8 cellular contexts compared by ENCODE assay signal in genomic region chr17:58692239-58693055, GRCh38. TPM values are rescaled to one million over a fixed set of nuclear protein-coding genes. Genes with fewer than 3 reads are reported as not detected.
A peak's percentile ranks its signal among the peaks of the same experiment; 100 is the strongest.
DNase-seq lines count a peak whose midpoint lies in the region; ATAC-seq and TF ChIP-seq lines count a peak whose summit lies in the region.

TSS of gene RAD51C (plus strand) at chr17:58692602. CDS start at chr17:58692644, 42 bp downstream.

- no peak within 1 kb of the TSS for H2BK12ac ChIP-seq in trophoblast cell (ENCODE audit: low read length)

- H4K12ac ChIP-seq in trophoblast cell (ENCODE audit: low read depth, low read length) = peak within 1 kb of the TSS; percentile 71

- H4K8ac ChIP-seq in trophoblast cell (ENCODE audit: low read depth, low read length) = peak within 1 kb of the TSS; percentile 86

- H3K23ac ChIP-seq in trophoblast cell (ENCODE audit: low read length) = no peak within 1 kb of the TSS

- WGBS in trophoblast cell (ENCODE audit: extremely low coverage, insufficient coverage, insufficient read length) = no CpG with 5 or more reads among the region's 50 CpGs

- H3K27ac Mint-ChIP-seq in activated naive CD8-positive, alpha-beta T cell treated with anti-CD3 and anti-CD28 coated beads, Interleukin-2, amount 50 U/mL, for 24 hours = peak within 1 kb of the TSS; percentile 93

- H3K27me3 ChIP-seq in cardiac muscle cell (no peaks in the 10 kb centered on the region), trophoblast cell (ENCODE audit: insufficient read depth, low read length) (no peaks in the 10 kb centered on the region), tibial artery (no peaks in the 10 kb centered on the region)

- no peaks in the 10 kb centered on the region for H3K36me3 ChIP-seq in cardiac muscle cell
- no peaks in the 10 kb centered on the region for H3K36me3 ChIP-seq in trophoblast cell (ENCODE audit: control insufficient read depth in 1 of 2, insufficient read depth in 2 of 2, low read length in 2 of 2)
- peaks cover 0 to 11% (median 6%) of the 10 kb centered on the region in 3 donors for H3K36me3 ChIP-seq in tibial artery

- no peak within 1 kb of the TSS for H3K14ac ChIP-seq in trophoblast cell (ENCODE audit: low read length)

- H3K27ac ChIP-seq in cardiac muscle cell (peak within 1 kb of the TSS; percentile 47), trophoblast cell (ENCODE audit: low read depth, low read length) (no peak within 1 kb of the TSS), tibial artery (peak within 1 kb of the TSS; percentile 80 to 86)

- H3K9me3 Mint-ChIP-seq in activated naive CD8-positive, alpha-beta T cell treated with anti-CD3 and anti-CD28 coated beads, Interleukin-2, amount 50 U/mL, for 24 hours = no peaks in the 10 kb centered on the region

- peak within 1 kb of the TSS; percentile 20 for H3K9ac ChIP-seq in trophoblast cell (ENCODE audit: low read length)

- H3K36me3 Mint-ChIP-seq in activated naive CD8-positive, alpha-beta T cell treated with anti-CD3 and anti-CD28 coated beads, Interleukin-2, amount 50 U/mL, for 24 hours (ENCODE audit: low read depth) = peaks cover 21% of the 10 kb centered on the region

- no peak within 1 kb of the TSS for H3K4ac ChIP-seq in trophoblast cell (ENCODE audit: low read depth, low read length)

- ATAC-seq in HG02623 (IDR thresholded peaks at IDR 0.05; ENCODE audit: unreplicated experiment) = peak; percentile 95
- ATAC-seq in activated naive CD8-positive, alpha-beta T cell treated with anti-CD3 and anti-CD28 coated beads, Interleukin-2, amount 50 U/mL, for 24 hours = peak; percentile 100

- H3K4me1 ChIP-seq in cardiac muscle cell (ENCODE audit: low read depth) = no peaks in the 10 kb centered on the region
- peaks cover 0 to 3% of the 10 kb centered on the region in 2 experiments for H3K4me1 ChIP-seq in trophoblast cell (ENCODE audit: control insufficient read depth in 1 of 2, insufficient read depth in 2 of 2, low read length in 2 of 2)
- peaks cover 0 to 17% (median 7%) of the 10 kb centered on the region in 4 donors for H3K4me1 ChIP-seq in tibial artery

- peak within 1 kb of the TSS; percentile 92 for H3K4me3 Mint-ChIP-seq in activated naive CD8-positive, alpha-beta T cell treated with anti-CD3 and anti-CD28 coated beads, Interleukin-2, amount 50 U/mL, for 24 hours

- peak within 1 kb of the TSS; percentile 53 for H4K91ac ChIP-seq in trophoblast cell (ENCODE audit: low read depth, low read length)

- H2BK120ac ChIP-seq in trophoblast cell (ENCODE audit: insufficient read depth, low read length, poor library complexity) = no peak within 1 kb of the TSS

- no peaks in the 10 kb centered on the region for H3K79me2 ChIP-seq in trophoblast cell (ENCODE audit: control insufficient read depth, insufficient read depth, low read length, poor library complexity)

- peak within 1 kb of the TSS; percentile 52 for H2AFZ ChIP-seq in trophoblast cell (ENCODE audit: insufficient read depth, low read length, poor library complexity)

- no peak within 1 kb of the TSS for H2AK5ac ChIP-seq in trophoblast cell (ENCODE audit: low read length)

- TF ChIP-seq CTCF in GM12864 (IDR thresholded peaks at IDR 0.05; ENCODE audit: low read depth, low read length, missing control alignments) = peak; percentile 2
- TF ChIP-seq CTCF in cardiac muscle cell (IDR thresholded peaks at IDR 0.05; ENCODE audit: low read depth, low read length) = no peak
- no peak for TF ChIP-seq CTCF in tibial artery (IDR thresholded peaks at IDR 0.05)

- H3K18ac ChIP-seq in trophoblast cell (ENCODE audit: low read length) = peak within 1 kb of the TSS; percentile 56

- peak within 1 kb of the TSS; percentile 57 for H3K4me2 ChIP-seq in trophoblast cell (ENCODE audit: low read length)

- no peak within 1 kb of the TSS for H2BK5ac ChIP-seq in trophoblast cell (ENCODE audit: low read depth, low read length, poor library complexity)

- H3K79me1 ChIP-seq in trophoblast cell (ENCODE audit: low read length) = peaks cover 4% of the 10 kb centered on the region

- no peaks in the 10 kb centered on the region for H3K27me3 Mint-ChIP-seq in activated naive CD8-positive, alpha-beta T cell treated with anti-CD3 and anti-CD28 coated beads, Interleukin-2, amount 50 U/mL, for 24 hours

- DNase-seq in GM12864 (ENCODE audit: low read depth) (peak; percentile 74), NCI-H1105 treated with DMSO at 0.1 percent for 48 hours (lab: John Stamatoyannopoulos, UW) (peak; percentile 72), T follicular helper cell (ENCODE audit: low read depth) (peak; percentile 72), cardiac muscle cell (ENCODE audit: low read depth in 1 of 2, low spot score in 1 of 2) (peak; percentile 47 to 93), trophoblast cell (peak; percentile 82 to 83), tibial artery (peak; percentile 66 to 88)
- DNase-seq in activated naive CD8-positive, alpha-beta T cell treated with anti-CD3 and anti-CD28 coated beads, Interleukin-2, amount 50 U/mL, for 24 hours = peak; percentile 92

- peaks cover 34% of the 10 kb centered on the region for H3K4me1 Mint-ChIP-seq in activated naive CD8-positive, alpha-beta T cell treated with anti-CD3 and anti-CD28 coated beads, Interleukin-2, amount 50 U/mL, for 24 hours

- peak within 1 kb of the TSS; percentile 84 for H3K4me3 ChIP-seq in GM12864 (ENCODE audit: low read depth, low read length)
- H3K4me3 ChIP-seq in cardiac muscle cell = peak within 1 kb of the TSS; percentile 25
- H3K4me3 ChIP-seq in trophoblast cell (ENCODE audit: low read depth, low read length) = peak within 1 kb of the TSS; percentile 74
- peak within 1 kb of the TSS; percentile 62 to 78 for H3K4me3 ChIP-seq in tibial artery

- intact Hi-C loops in tibial artery (cut with DNase I; ENCODE audit: low total_unique reads) = loop anchor here (10.0 kb wide), 1 partner anchor 168 kb away; no protein-coding TSS in a partner anchor

- no peaks in the 10 kb centered on the region for H3K9me3 ChIP-seq in cardiac muscle cell (ENCODE audit: low read depth)
- no peaks in the 10 kb centered on the region for H3K9me3 ChIP-seq in trophoblast cell (ENCODE audit: insufficient read depth, low read depth, low read length)
- no peaks in the 10 kb centered on the region for H3K9me3 ChIP-seq in tibial artery

RNA-seq across cellular contexts. Expression of gene RAD51C, which starts in this region (rescaled TPM):
- total RNA-seq in cardiac muscle cell = 10.9 and 14.8 TPM in 2 replicates
- 21.8 and 37.2 TPM in 2 replicates for polyA plus RNA-seq in cardiac muscle cell
- 19.0 and 22.8 TPM in 2 replicates for polyA plus RNA-seq in trophoblast cell (2013)

Comparison
In these comparisons a context has a peak if more than half of its experiments do, and no peak if none do; other contexts are left out.
1. H3K4me3 ChIP-seq: peak in every context shown above with its lines; median percentile 84 in GM12864; 74 in trophoblast cell; 70 in tibial artery; 25 in cardiac muscle cell.